ENCODE assay signal across 8 cellular contexts in the genomic region with DNA sequence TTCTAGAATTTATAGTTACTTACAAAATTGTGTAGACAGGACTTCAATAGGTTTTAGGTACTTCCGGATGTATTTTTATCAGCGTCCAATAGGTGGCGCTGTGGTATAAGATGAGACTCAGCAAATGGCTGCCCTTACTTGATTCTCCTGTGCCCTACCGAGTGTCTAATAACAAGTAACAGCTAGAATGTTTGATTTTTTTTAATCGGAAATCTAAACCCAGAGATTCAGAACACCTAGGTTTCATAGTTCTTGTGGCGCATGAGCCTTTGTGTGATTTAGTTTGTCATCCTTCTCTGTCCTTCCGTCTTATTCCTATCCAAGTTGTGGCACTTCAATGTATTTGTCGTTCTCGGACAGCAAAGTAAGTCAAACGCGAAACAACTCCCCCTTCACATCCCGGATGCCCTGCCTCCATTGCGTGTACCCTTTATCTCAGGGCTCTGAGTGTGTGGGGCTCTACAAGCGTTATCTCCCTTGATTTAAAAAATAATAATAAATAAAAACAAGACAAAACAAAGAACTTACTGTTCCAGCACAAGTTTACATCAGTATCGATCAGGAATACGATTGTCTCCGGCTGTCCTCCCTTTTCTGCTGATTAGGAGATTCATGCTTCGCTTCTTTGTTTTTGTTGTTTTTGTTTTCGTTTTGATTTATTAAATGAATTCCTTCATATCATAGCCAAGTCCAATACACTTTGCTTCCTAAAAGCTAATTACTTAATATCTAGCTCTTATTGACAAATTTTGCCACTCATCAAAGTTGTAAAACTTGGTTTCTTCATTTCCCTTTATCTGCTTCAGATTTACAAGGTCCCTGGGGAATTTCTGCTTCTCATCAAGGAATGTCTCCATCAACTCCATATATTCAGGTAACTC. TPM values are rescaled to one million over a fixed set of nuclear protein-coding genes. Genes with fewer than 3 reads are reported as not detected.
DNase-seq lines count a peak whose midpoint lies in the region; ATAC-seq and TF ChIP-seq lines count a peak whose summit lies in the region.

No MANE protein-coding gene starts in this region.

- H3K27me3 ChIP-seq in SU-DHL-6 (ENCODE audit: low read length) (no peaks in the 10 kb centered on the region), adipocyte (replicated peaks; ENCODE audit: control insufficient read depth, insufficient read depth, low read length) (no peaks in the 10 kb centered on the region), prostate gland (replicated peaks; ENCODE audit: insufficient read depth) (no peaks in the 10 kb centered on the region)

- H3K27ac ChIP-seq in SU-DHL-6 (ENCODE audit: low read depth, low read length) (no peak overlapping the region), prostate gland (peak overlapping the region; percentile 63 to 74)

- no peak overlapping the region for H3K4me3 ChIP-seq in SU-DHL-6 (ENCODE audit: insufficient read depth, low read length, poor library complexity, severe bottlenecking)
- H3K4me3 ChIP-seq in adipocyte (ENCODE audit: low read length): peak overlapping the region; percentile 86
- H3K4me3 ChIP-seq in prostate gland: peak overlapping the region; percentile 17 to 26

- 30% methylated on average over 19 of the region's 19 CpGs for WGBS in prostate gland

- peak; percentile 77 for DNase-seq in GM10266 (ENCODE audit: extremely low spot score)
- peak; percentile 77 to 92 (median 87) for DNase-seq in NCI-H1417 (lab: John Stamatoyannopoulos, UW)
- peak; percentile 86 for DNase-seq in adipocyte (ENCODE audit: low read depth)
- DNase-seq in left cardiac atrium: peak; percentile 58
- DNase-seq in prostate gland (ENCODE audit: low spot score): peak; percentile 73
- peak; percentile 87 for DNase-seq in ureter (ENCODE audit: low spot score)

- intact Hi-C loops in left cardiac atrium (cut with DNase I): loop anchor here in 1 of 2 donors (2.0 kb wide), 1 partner anchor 292 kb away; no protein-coding TSS in a partner anchor
- intact Hi-C loops in prostate gland (cut with DNase I): loop anchor here (2.0 kb wide), 1 partner anchor 290 kb away; the partner anchor contains the start of gene CCDC125

- H3K4me1 ChIP-seq in adipocyte (ENCODE audit: control insufficient read depth, insufficient read depth, low read length): no peaks in the 10 kb centered on the region
- no peaks in the 10 kb centered on the region for H3K4me1 ChIP-seq in prostate gland (replicated peaks)

- no peaks in the 10 kb centered on the region for H3K9me3 ChIP-seq in SU-DHL-6 (ENCODE audit: insufficient read depth, low read length)
- H3K9me3 ChIP-seq in adipocyte (ENCODE audit: control insufficient read depth, low read length): no peaks in the 10 kb centered on the region
- no peaks in the 10 kb centered on the region for H3K9me3 ChIP-seq in prostate gland

- ATAC-seq in HG02678 (IDR thresholded peaks at IDR 0.05; ENCODE audit: unreplicated experiment): peak; percentile 94
- peak; percentile 95 to 97 for ATAC-seq in left cardiac atrium

- 0 out of 2 replicates have a peak, but pooled peaks cover 3% of the 10 kb centered on the region for H3F3A ChIP-seq in SU-DHL-6 (ENCODE audit: insufficient read depth)

- H3K9ac ChIP-seq in SU-DHL-6 (ENCODE audit: low read length): peak overlapping the region; percentile 49
- H3K9ac ChIP-seq in adipocyte (ENCODE audit: low read length): peak overlapping the region; percentile 87

- peak overlapping the region; percentile 73 for H3K4me2 ChIP-seq in SU-DHL-6 (ENCODE audit: low read depth, low read length, poor library complexity, severe bottlenecking)

- H3K9me2 ChIP-seq in SU-DHL-6 (replicated peaks; ENCODE audit: insufficient read depth, low read length): no peaks in the 10 kb centered on the region

- peak overlapping the region; percentile 77 for H2AFZ ChIP-seq in SU-DHL-6 (ENCODE audit: low read depth, low read length, severe bottlenecking)

- no peaks in the 10 kb centered on the region for H3K36me3 ChIP-seq in SU-DHL-6 (ENCODE audit: low read length)
- H3K36me3 ChIP-seq in adipocyte (ENCODE audit: control insufficient read depth, insufficient read depth, low read length, severe bottlenecking): no peaks in the 10 kb centered on the region
- H3K36me3 ChIP-seq in prostate gland: no peaks in the 10 kb centered on the region

- H4K20me1 ChIP-seq in SU-DHL-6 (ENCODE audit: low read depth, low read length): no peaks in the 10 kb centered on the region

- TF ChIP-seq CTCF in GM10266 (IDR thresholded peaks at IDR 0.05; ENCODE audit: control insufficient read depth, insufficient read depth, low read depth, missing control alignments) (peak; percentile 76), SU-DHL-6 (IDR thresholded peaks at IDR 0.05; ENCODE audit: insufficient read depth, low read length, poor library complexity, severe bottlenecking) (peak; percentile 83), prostate gland (IDR thresholded peaks at IDR 0.05) (peak; percentile 37 to 93 (median 82))

- H3K79me2 ChIP-seq in SU-DHL-6 (ENCODE audit: insufficient read depth, low read length): no peaks in the 10 kb centered on the region

- TF ChIP-seq POLR2A in prostate gland (IDR thresholded peaks at IDR 0.05): no peak

RNA-seq across cellular contexts. Expression of gene SLC30A5, which starts 50.7 kb away (rescaled TPM):
- total RNA-seq in left cardiac atrium: 10 to 100 TPM; 35.2 to 48.3 TPM
- total RNA-seq in prostate gland: 10 to 100 TPM; 72.2 to 79.3 TPM
- total RNA-seq in ureter: 56.9 TPM
